In genomic region chr1:36149973-36150295, GRCh38 we compare ENCODE assay signal across 8 cellular contexts. TPM values are rescaled to one million over a fixed set of nuclear protein-coding genes. Genes with fewer than 3 reads are reported as not detected.
A peak's percentile ranks its signal among the peaks of the same experiment; 100 is the strongest.
DNase-seq lines count a peak whose midpoint lies in the region; ATAC-seq and TF ChIP-seq lines count a peak whose summit lies in the region.

No MANE protein-coding gene starts in this region.

- WGBS in HUES64: 50% methylated on average over 6 of the region's 6 CpGs

- no peak overlapping the region; the same call in 1 of the 2 replicates for H3K9ac ChIP-seq in HUES64 (ENCODE audit: low read depth, low read length)

- H2AFZ ChIP-seq in ACC112 (ENCODE audit: low read length, unreplicated experiment): no peak overlapping the region

- H3K4me1 ChIP-seq in ACC112 (ENCODE audit: control insufficient read depth, insufficient read depth, low read length, unreplicated experiment) (peaks cover 35% of the 10 kb centered on the region), HUES64 (ENCODE audit: insufficient read depth, low read length) (peaks cover 20% of the 10 kb centered on the region)

- no peaks in the 10 kb centered on the region for H3K36me3 ChIP-seq in ACC112 (ENCODE audit: insufficient read depth, low read length)
- H3K36me3 ChIP-seq in HUES64 (ENCODE audit: insufficient read depth, low read length): no peaks in the 10 kb centered on the region

- no peaks in the 10 kb centered on the region for H3K27me3 ChIP-seq in ACC112 (ENCODE audit: insufficient read depth, low read length)
- peaks cover 40% of the 10 kb centered on the region for H3K27me3 ChIP-seq in HUES64 (ENCODE audit: insufficient read depth, low read length)

- H3K4me3 ChIP-seq in ACC112 (ENCODE audit: low read depth, low read length) (peak overlapping the region; percentile 23; the same call in 1 of the 2 replicates), HUES64 (ENCODE audit: low read length) (peak overlapping the region; percentile 47)

- H3K4me1 Mint-ChIP-seq in MCF 10A (ENCODE audit: insufficient read depth, unreplicated experiment): peaks cover 24% of the 10 kb centered on the region
- peaks cover 44 to 69% (median 61%) of the 10 kb centered on the region in 3 donors for H3K4me1 Mint-ChIP-seq in naive B cell

- H3K4me3 Mint-ChIP-seq in MCF 10A (ENCODE audit: unreplicated experiment): peak overlapping the region; percentile 100
- peak overlapping the region; percentile 94 to 100 (median 98) for H3K4me3 Mint-ChIP-seq in naive B cell

- no peak for DNase-seq in MCF 10A (ENCODE audit: unreplicated experiment)
- peak; percentile 7 for DNase-seq in naive B cell
- DNase-seq in HK-2 (ENCODE audit: unreplicated experiment): no peak
- no peak for DNase-seq in AG08396 (ENCODE audit: low spot score)
- no peak for DNase-seq in DMS79 (lab: John Stamatoyannopoulos, UW)

- H3K9me3 Mint-ChIP-seq in MCF 10A (ENCODE audit: unreplicated experiment) (no peaks in the 10 kb centered on the region), naive B cell (no peaks in the 10 kb centered on the region)

- CTCF ChIA-PET in MCF 10A (lab: Yijun Ruan, JAX): interaction anchor here (0.7 to 7.8 kb wide), 35 partner anchors 10 to 1275 kb away, joined by 3 to 194 read pairs (median 7); partner anchors contain the start of genes LSM10 and THRAP3

- ATAC-seq in naive B cell (ENCODE audit: low read depth in 2 of 2) (no peak), HG02870 (IDR thresholded peaks at IDR 0.05; ENCODE audit: unreplicated experiment) (no peak)

- H3K36me3 Mint-ChIP-seq in MCF 10A (ENCODE audit: insufficient read depth, unreplicated experiment): peaks cover 7% of the 10 kb centered on the region
- no peaks in the 10 kb centered on the region for H3K36me3 Mint-ChIP-seq in naive B cell

- peak overlapping the region; percentile 97 for H3K27ac ChIP-seq in ACC112 (ENCODE audit: low read depth, low read length)
- peak overlapping the region; percentile 14; the same call in 1 of the 2 replicates for H3K27ac ChIP-seq in HUES64 (ENCODE audit: low read depth, low read length)

- intact Hi-C loops in MCF 10A (cut with micrococcal nuclease): loop anchor here (1.0 kb wide), 7 partner anchors 11 to 270 kb away; partner anchors contain the start of gene THRAP3

- no TSS peak for BruUV-seq in MCF 10A (replicated peaks; lab: Mats Ljungman, UMichigan)

- H3K9me3 ChIP-seq in HUES64 (ENCODE audit: insufficient read depth, low read depth, low read length): no peaks in the 10 kb centered on the region

- TF ChIP-seq CTCF in MCF 10A (IDR thresholded peaks at IDR 0.05; ENCODE audit: unreplicated experiment): no peak

- POLR2A ChIA-PET in MCF 10A (lab: Yijun Ruan, JAX): interaction anchor here (0.6 to 5.2 kb wide), 42 partner anchors 12 to 1365 kb away, joined by 3 to 94 read pairs (median 4); partner anchors contain the start of genes AGO3, LSM10, MEAF6 and MRPS15

- peak overlapping the region; percentile 100 for H3K27ac Mint-ChIP-seq in MCF 10A (ENCODE audit: low read depth, unreplicated experiment)
- H3K27ac Mint-ChIP-seq in naive B cell: peak overlapping the region; percentile 98 to 100 (median 99)

- peaks cover 34% of the 10 kb centered on the region for H3K79me2 ChIP-seq in ACC112 (ENCODE audit: control insufficient read depth, insufficient read depth, low read length, unreplicated experiment)

- no peaks in the 10 kb centered on the region for H3K27me3 Mint-ChIP-seq in MCF 10A (ENCODE audit: insufficient read depth, unreplicated experiment)
- no peaks in the 10 kb centered on the region for H3K27me3 Mint-ChIP-seq in naive B cell

RNA-seq across cellular contexts. Expression of gene TRAPPC3, which starts 0.6 kb away (rescaled TPM):
- 49.9 TPM for polyA plus RNA-seq in HUES64 (2013, experiment 1 of 2)
- polyA plus RNA-seq in HUES64 (2013, experiment 2 of 2): 53.5 TPM
- 72.8 and 75.5 TPM in 2 replicates for total RNA-seq in MCF 10A (2022)
- 100 to 1,000 TPM; 103 to 185 (median 109) TPM for polyA plus RNA-seq in naive B cell (ENCODE audit: low read depth in 6 of 6)

RNA-seq across cellular contexts. Expression of gene MAP7D1, which starts 6.0 kb away (rescaled TPM):
- 56.9 TPM for polyA plus RNA-seq in HUES64 (2013, experiment 1 of 2)
- polyA plus RNA-seq in HUES64 (2013, experiment 2 of 2): 60.4 TPM
- 131 and 170 TPM in 2 replicates for total RNA-seq in MCF 10A (2022)
- 10 to 100 TPM in 1 of 6 donors, 1 to 10 TPM in 5; 2.6 to 12.5 (median 5.3) TPM for polyA plus RNA-seq in naive B cell (ENCODE audit: low read depth in 6 of 6)

RNA-seq across cellular contexts. Expression of gene COL8A2, which starts 24.9 kb away (rescaled TPM):
- polyA plus RNA-seq in HUES64 (2013, experiment 1 of 2): 0.60 TPM
- polyA plus RNA-seq in HUES64 (2013, experiment 2 of 2): 1.2 TPM
- not detected in 2 replicates for total RNA-seq in MCF 10A (2022)
- polyA plus RNA-seq in naive B cell (ENCODE audit: low read depth in 6 of 6): under 1 TPM in 3 of 6 donors, not detected in 3; 0.10 to 0.25 (median 0.19) TPM
